ENCODE assay signal across 26 cellular contexts in genomic region chr1:115534106-115534505, GRCh38.
DNase-seq lines count a peak whose midpoint lies in the region; ATAC-seq, FAIRE-seq and TF ChIP-seq lines count a peak whose summit lies in the region.
"Had no signal": no experiment of that assay in that cellular context is flagged by ENCODE, and none has a peak within 500 bp of the region (broad histone marks: within the 10 kb centered on the region; RNA-seq: fewer than 3 reads in every experiment).

No MANE protein-coding gene starts in this region.

- H3K27me3 Mint-ChIP-seq in Caco-2 (ENCODE audit: insufficient read depth, unreplicated experiment): no peaks in the 10 kb centered on the region
- no peaks in the 10 kb centered on the region for H3K27me3 Mint-ChIP-seq in astrocyte (ENCODE audit: low read depth, unreplicated experiment)

- no peak for DNase-seq in Caco-2
- DNase-seq in astrocyte (ENCODE audit: low read depth): no peak
- peak; percentile 36 for DNase-seq in left kidney (ENCODE audit: low read depth, low spot score)
- no peak for DNase-seq in smooth muscle cell (lab: John Stamatoyannopoulos, UW; ENCODE audit: unreplicated experiment)
- no peak for DNase-seq in T1000 (lab: John Stamatoyannopoulos, UW)
- no peak for DNase-seq in stimulated activated naive CD8-positive, alpha-beta T cell treated with anti-CD3 and anti-CD28 coated beads, Interleukin-15, Interleukin-2, amounts not matched to agents 100 U/mL and 50 U/mL, for 24 hours
- DNase-seq: DMS79, IMR-90, NCI-H1092 treated with DMSO at 0.1 percent for 48 hours, NCI-H1436 treated with DMSO at 0.1 percent for 48 hours, NCI-H2029, NCI-H2227 treated with DMSO at 0.1 percent for 48 hours, NCI-H510A treated with DMSO at 0.1 percent for 48 hours, NCI-H748 treated with DMSO at 0.1 percent for 48 hours, PC-9, SHP77 treated with DMSO at 0.1 percent for 48 hours had no signal

- H3K4me1 ChIP-seq in Caco-2 (peaks cover 22% of the 10 kb centered on the region), astrocyte (ENCODE audit: insufficient read depth, low read length) (no peaks in the 10 kb centered on the region), smooth muscle cell (ENCODE audit: low read depth) (peaks cover 7% of the 10 kb centered on the region)
- H3K4me1 ChIP-seq: HAP-1 had no signal

- H3K9me3 ChIP-seq in Caco-2 (no peaks in the 10 kb centered on the region), astrocyte (ENCODE audit: insufficient read depth, low read depth, low read length) (no peaks in the 10 kb centered on the region), smooth muscle cell (replicated peaks; ENCODE audit: low read depth) (no peaks in the 10 kb centered on the region)
- H3K9me3 ChIP-seq: HAP-1 had no signal

- no TSS peak for BruUV-seq in Caco-2 (replicated peaks; lab: Mats Ljungman, UMichigan)

- H3K79me2 ChIP-seq in astrocyte (ENCODE audit: insufficient read depth, low read length) (no peaks in the 10 kb centered on the region), smooth muscle cell (ENCODE audit: low read depth) (no peaks in the 10 kb centered on the region)

- CTCF ChIA-PET in Caco-2 (lab: Charles Lee): no interaction called here

- H3K4me1 Mint-ChIP-seq in Caco-2 (ENCODE audit: low read depth, unreplicated experiment) (peaks cover 12% of the 10 kb centered on the region), astrocyte (ENCODE audit: low read depth, unreplicated experiment) (peaks cover 26% of the 10 kb centered on the region)
- H3K4me1 Mint-ChIP-seq: B cell had no signal

- WGBS in smooth muscle cell (ENCODE audit: low lambda C conversion rate): 21% methylated on average over 1 of the region's 1 CpG

- H3K36me3 ChIP-seq in Caco-2 (ENCODE audit: control insufficient read depth, insufficient read depth, low read length) (no peaks in the 10 kb centered on the region), astrocyte (ENCODE audit: insufficient read depth, low read length) (no peaks in the 10 kb centered on the region), smooth muscle cell (ENCODE audit: low read depth) (no peaks in the 10 kb centered on the region)
- H3K36me3 ChIP-seq: HAP-1 had no signal

- H2AFZ ChIP-seq in astrocyte (ENCODE audit: low read depth, low read length) (no peak overlapping the region), smooth muscle cell (ENCODE audit: low read depth) (no peak overlapping the region)
- H2AFZ ChIP-seq: GM23338, PC-9 had no signal

- no peak overlapping the region for H3K4me2 ChIP-seq in astrocyte (ENCODE audit: low read length)
- H3K4me2 ChIP-seq in smooth muscle cell: peak overlapping the region; percentile 20
- H3K4me2 ChIP-seq: GM23338, KMS-11, PC-9 had no signal

- intact Hi-C loops in Caco-2 (cut with micrococcal nuclease; ENCODE audit: unreplicated experiment): no loop called here

- H3K4me3 ChIP-seq in Caco-2 (ENCODE audit: low read depth, low read length) (no peak overlapping the region), astrocyte (ENCODE audit: insufficient read depth, low read depth, low read length) (no peak overlapping the region), smooth muscle cell (no peak overlapping the region)
- H3K4me3 ChIP-seq: GM12878, GM23338, HAP-1, PC-9, SK-N-MC had no signal

- ATAC-seq in GM21381 (IDR thresholded peaks at IDR 0.05; ENCODE audit: unreplicated experiment): no peak
- no peak for ATAC-seq in stimulated activated naive CD8-positive, alpha-beta T cell treated with anti-CD3 and anti-CD28 coated beads, Interleukin-15, Interleukin-2, amounts not matched to agents 100 U/mL and 50 U/mL, for 24 hours
- ATAC-seq: GM12878, GM23338 had no signal

- H3K9me3 Mint-ChIP-seq in Caco-2 (ENCODE audit: unreplicated experiment) (no peaks in the 10 kb centered on the region), astrocyte (ENCODE audit: unreplicated experiment) (no peaks in the 10 kb centered on the region)
- H3K9me3 Mint-ChIP-seq: GM23338 had no signal

- H3K27me3 ChIP-seq in Caco-2 (replicated peaks; ENCODE audit: control insufficient read depth, insufficient read depth, low read length) (no peaks in the 10 kb centered on the region), astrocyte (ENCODE audit: insufficient read depth, low read length) (no peaks in the 10 kb centered on the region), smooth muscle cell (ENCODE audit: low read depth) (no peaks in the 10 kb centered on the region)

- peaks cover 4% of the 10 kb centered on the region for H3F3A ChIP-seq in smooth muscle cell (ENCODE audit: low read depth)

- no peak for FAIRE-seq in astrocyte (lab: Jason Lieb, UNC)
- FAIRE-seq: GM12878, HTR-8/SVneo had no signal

- POLR2A ChIA-PET in Caco-2 (lab: Charles Lee): no interaction called here

- H3K4me3 Mint-ChIP-seq in Caco-2 (ENCODE audit: unreplicated experiment): no peak overlapping the region
- H3K4me3 Mint-ChIP-seq in astrocyte (ENCODE audit: unreplicated experiment): no peak overlapping the region
- H3K4me3 Mint-ChIP-seq: B cell, CD14-positive monocyte, GM23338 had no signal

- H3K27ac ChIP-seq in astrocyte (ENCODE audit: low read depth, low read length) (no peak overlapping the region), smooth muscle cell (ENCODE audit: low read depth) (no peak overlapping the region)
- H3K27ac ChIP-seq: KMS-11, PC-9, RWPE1, SK-N-MC had no signal

- no peak overlapping the region for H3K9ac ChIP-seq in astrocyte (ENCODE audit: low read length)
- no peak overlapping the region for H3K9ac ChIP-seq in smooth muscle cell (ENCODE audit: low read depth)
- H3K9ac ChIP-seq: KMS-11 had no signal

- TF ChIP-seq CTCF in Caco-2 (IDR thresholded peaks at IDR 0.05; ENCODE audit: insufficient read depth in 1 of 2, low read depth in 1 of 2, low read length in 1 of 2, severe bottlenecking in 1 of 2, unreplicated experiment in 1 of 2) (no peak), astrocyte (IDR thresholded peaks at IDR 0.05; ENCODE audit: insufficient read depth, low read depth, low read length) (no peak), smooth muscle cell (IDR thresholded peaks at IDR 0.05; ENCODE audit: borderline replicate concordance, insufficient read depth, poor library complexity, severe bottlenecking) (no peak)

- H3K27ac Mint-ChIP-seq in Caco-2 (ENCODE audit: unreplicated experiment): peak overlapping the region; percentile 35
- peak overlapping the region; percentile 8 for H3K27ac Mint-ChIP-seq in astrocyte (ENCODE audit: unreplicated experiment)
- H3K27ac Mint-ChIP-seq: B cell, CD14-positive monocyte, GM23338 had no signal

- H4K20me1 ChIP-seq in astrocyte (ENCODE audit: insufficient read depth, low read length) (no peaks in the 10 kb centered on the region), smooth muscle cell (ENCODE audit: low read depth) (no peaks in the 10 kb centered on the region)

- no peaks in the 10 kb centered on the region for H3K36me3 Mint-ChIP-seq in Caco-2 (ENCODE audit: insufficient read depth, unreplicated experiment)
- no peaks in the 10 kb centered on the region for H3K36me3 Mint-ChIP-seq in astrocyte (ENCODE audit: low read depth, unreplicated experiment)
- H3K36me3 Mint-ChIP-seq: CD14-positive monocyte had no signal
